Comparison of ENCODE assay signal across 9 cellular contexts in the genomic region with DNA sequence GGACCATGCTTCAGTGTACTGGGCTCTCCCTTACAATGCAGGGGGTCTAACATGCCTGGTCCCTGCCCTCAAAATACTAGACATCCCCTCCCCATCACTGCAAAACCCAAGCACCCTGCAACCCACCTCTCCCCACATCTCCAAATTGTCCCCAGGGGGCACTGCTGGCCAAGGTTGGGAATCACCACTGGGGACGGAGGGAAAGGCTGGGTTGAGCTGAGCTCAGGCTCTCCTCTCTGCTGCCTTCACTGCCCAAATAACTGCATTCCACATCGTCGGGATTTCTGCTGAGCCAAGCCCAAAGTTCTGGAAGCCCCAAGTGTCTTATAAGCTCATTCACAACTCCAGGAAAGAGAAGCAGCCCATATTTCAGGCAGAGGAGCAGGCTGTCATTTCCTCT.
DNase-seq lines count a peak whose midpoint lies in the region; ATAC-seq, FAIRE-seq and TF ChIP-seq lines count a peak whose summit lies in the region.
"Had no signal": no experiment of that assay in that cellular context is flagged by ENCODE, and none has a peak within 500 bp of the region (broad histone marks: within the 10 kb centered on the region; RNA-seq: fewer than 3 reads in every experiment).

No MANE protein-coding gene starts in this region.

- no peak for TF ChIP-seq POLR2A in sigmoid colon (IDR thresholded peaks at IDR 0.05)

- H3K4me1 ChIP-seq in right atrium auricular region (peaks cover 0 to 16% of the 10 kb centered on the region in 2 donors), SJSA1 (replicated peaks) (peaks cover 4% of the 10 kb centered on the region; the same call in 1 of the 2 replicates), cardiac muscle cell (ENCODE audit: low read depth) (no peaks in the 10 kb centered on the region), sigmoid colon (peaks cover 0 to 49% (median 37%) of the 10 kb centered on the region in 4 donors)

- TF ChIP-seq CTCF in right atrium auricular region (IDR thresholded peaks at IDR 0.05) (peak in 1 of 2 donors; percentile 56), cardiac muscle cell (IDR thresholded peaks at IDR 0.05; ENCODE audit: low read depth, low read length) (peak; percentile 69), sigmoid colon (IDR thresholded peaks at IDR 0.05) (peak in 1 of 4 experiments; percentile 30)

- 63 to 69% methylated on average over 3 of the region's 3 CpGs for WGBS in sigmoid colon, 2 donors

- TF ChIP-seq EP300 in sigmoid colon (IDR thresholded peaks at IDR 0.05) = no peak

- H3K27ac ChIP-seq in right atrium auricular region (no peak overlapping the region), SJSA1 (no peak overlapping the region), cardiac muscle cell (no peak overlapping the region), sigmoid colon (peak overlapping the region in 3 of 4 donors; percentile 20 to 56 (median 52))

- peak; percentile 62 for DNase-seq in Right ventricle myocardium inferior (ENCODE audit: missing footprints)
- DNase-seq in right atrium auricular region (ENCODE audit: low spot score) = no peak
- peak; percentile 43 to 62 for DNase-seq in SJSA1 (ENCODE audit: low read depth in 1 of 2, low spot score in 2 of 2)
- peak; percentile 65 to 70 for DNase-seq in cardiac muscle cell (ENCODE audit: low read depth in 1 of 2, low spot score in 1 of 2)
- DNase-seq in sigmoid colon = peak; percentile 68
- no peak for DNase-seq in frontal cortex (ENCODE audit: low spot score in 2 of 2)
- DNase-seq: activated naive CD8-positive, alpha-beta T cell treated with anti-CD3 and anti-CD28 coated beads, Interleukin-2, amount 10 ng/mL, durations not matched to agents 7 days and 5 days had no signal

- H3K36me3 ChIP-seq in right atrium auricular region = peaks cover 1% of the 10 kb centered on the region
- peaks cover 12% of the 10 kb centered on the region for H3K36me3 ChIP-seq in SJSA1
- no peaks in the 10 kb centered on the region for H3K36me3 ChIP-seq in cardiac muscle cell
- H3K36me3 ChIP-seq in sigmoid colon = peaks cover 53 to 100% (median 63%) of the 10 kb centered on the region in 4 donors

- H3K4me3 ChIP-seq in right atrium auricular region = no peak overlapping the region
- no peak overlapping the region for H3K4me3 ChIP-seq in SJSA1
- no peak overlapping the region for H3K4me3 ChIP-seq in cardiac muscle cell
- H3K4me3 ChIP-seq in sigmoid colon = no peak overlapping the region

- no peaks in the 10 kb centered on the region for H3K27me3 ChIP-seq in right atrium auricular region
- no peaks in the 10 kb centered on the region for H3K27me3 ChIP-seq in SJSA1 (replicated peaks)
- H3K27me3 ChIP-seq in cardiac muscle cell = no peaks in the 10 kb centered on the region
- H3K27me3 ChIP-seq in sigmoid colon = no peaks in the 10 kb centered on the region

- ATAC-seq in Right ventricle myocardium inferior (no peak), GM21619 (IDR thresholded peaks at IDR 0.05; ENCODE audit: unreplicated experiment) (no peak), HG03095 (IDR thresholded peaks at IDR 0.05; ENCODE audit: unreplicated experiment) (no peak)

- intact Hi-C loops in Right ventricle myocardium inferior (cut with DNase I) (no loop called here), sigmoid colon (cut with DNase I) (loop anchor here (5.0 to 10.0 kb wide), 2 partner anchors 106 to 343 kb away; no protein-coding TSS in a partner anchor)

- H3K9me3 ChIP-seq in right atrium auricular region (no peaks in the 10 kb centered on the region), SJSA1 (replicated peaks) (no peaks in the 10 kb centered on the region), cardiac muscle cell (ENCODE audit: low read depth) (no peaks in the 10 kb centered on the region), sigmoid colon (no peaks in the 10 kb centered on the region)

- no peak for FAIRE-seq in frontal cortex (lab: Jason Lieb, UNC)

Comparison
In these comparisons a context has a peak if more than half of its experiments do, and no peak if none do; other contexts are left out.
1. DNase-seq: peak in Right ventricle myocardium inferior (single experiment), SJSA1 (2 of 2), cardiac muscle cell (2 of 2) and sigmoid colon (single experiment); none in right atrium auricular region (single experiment) and frontal cortex (0 of 2).
2. H3K27ac ChIP-seq: peak in sigmoid colon (3 of 4); none in right atrium auricular region (0 of 2), SJSA1 (single experiment) and cardiac muscle cell (single experiment).